ENCODE assay signal across 7 cellular contexts in the genomic region with DNA sequence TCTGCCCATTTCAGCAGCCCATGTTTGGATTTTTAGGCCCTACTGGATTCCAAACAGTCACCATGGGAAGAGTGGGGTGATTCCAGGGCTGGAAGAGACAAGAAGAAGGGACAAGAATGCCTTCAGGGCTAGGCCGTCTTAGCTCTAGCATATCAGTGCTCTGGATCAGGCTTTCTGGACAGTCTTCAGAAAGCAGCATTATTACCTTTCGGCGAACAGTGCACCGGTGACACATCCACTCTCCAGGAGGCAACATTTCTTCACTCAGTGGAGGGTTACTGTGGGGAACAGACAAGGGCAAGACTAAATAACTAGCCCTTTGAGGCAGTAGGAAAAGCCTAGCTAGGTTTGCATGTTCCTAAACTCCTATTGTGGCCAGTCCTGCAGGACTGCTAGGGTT. TPM values are rescaled to one million over a fixed set of nuclear protein-coding genes. Genes with fewer than 3 reads are reported as not detected.
A peak's percentile ranks its signal among the peaks of the same experiment; 100 is the strongest.
DNase-seq lines count a peak whose midpoint lies in the region; ATAC-seq and TF ChIP-seq lines count a peak whose summit lies in the region.

No MANE protein-coding gene starts in this region.

- peak overlapping the region; percentile 44; the same call in 1 of the 2 replicates for H2AK5ac ChIP-seq in IMR-90 (ENCODE audit: low read depth, low read length)

- no peak overlapping the region for H4K8ac ChIP-seq in IMR-90 (ENCODE audit: low read depth in 2 of 2, low read length in 2 of 2)

- CTCF ChIA-PET in IMR-90 (lab: Yijun Ruan, JAX) = interaction anchor here (1.4 kb wide), 1 partner anchor 199 kb away, joined by 3 read pairs; no protein-coding TSS in a partner anchor
- CTCF ChIA-PET in activated CD4-positive, alpha-beta memory T cell treated with anti-CD3 and anti-CD28 coated beads for 36 hours (lab: Charles Lee) = interaction anchor here (1.3 to 4.2 kb wide), 7 partner anchors 11 to 200 kb away, joined by 4 to 18 read pairs (median 6); no protein-coding TSS in a partner anchor

- WGBS in IMR-90 (ENCODE audit: extremely low coverage in 2 of 2, insufficient read length in 1 of 2), 2 experiments = no CpG with 5 or more reads among the region's 4 CpGs
- 88 to 93% methylated on average over 4 of the region's 4 CpGs for WGBS in esophagus squamous epithelium, 2 donors
- WGBS in body of pancreas, 2 donors = 89 to 98% methylated on average over 4 of the region's 4 CpGs

- no peak overlapping the region; the same call in 1 of the 2 replicates for H4K91ac ChIP-seq in IMR-90 (ENCODE audit: insufficient read depth, low read depth, low read length)

- H3K36me3 ChIP-seq in IMR-90 (ENCODE audit: control insufficient read depth, insufficient read depth, low read length) (peaks cover 19% of the 10 kb centered on the region), esophagus squamous epithelium (peaks cover 12 to 70% (median 12%) of the 10 kb centered on the region in 3 donors), body of pancreas (replicated peaks in 1 of 2; ENCODE audit: insufficient read depth in 1 of 2, low read depth in 2 of 2) (peaks cover 0 to 9% of the 10 kb centered on the region in 2 donors)

- no peak overlapping the region for H3K27ac ChIP-seq in IMR-90 (ENCODE audit: insufficient read depth, low read length)
- H3K27ac ChIP-seq in esophagus squamous epithelium = peak overlapping the region in 3 of 4 donors; percentile 46 to 63 (median 62)
- H3K27ac ChIP-seq in skin epidermis = peak overlapping the region in 17 of 21 experiments; percentile 24 to 83 (median 64)
- peak overlapping the region in 1 of 4 donors; percentile 58 for H3K27ac ChIP-seq in body of pancreas

- peak overlapping the region; percentile 26 for H2BK5ac ChIP-seq in IMR-90 (ENCODE audit: low read depth, low read length, poor library complexity, severe bottlenecking)

- H3K4me1 ChIP-seq in IMR-90 (ENCODE audit: control insufficient read depth, insufficient read depth, low read length) (peaks cover 14% of the 10 kb centered on the region), esophagus squamous epithelium (peaks cover 0 to 26% (median 4%) of the 10 kb centered on the region in 3 donors), body of pancreas (peaks cover 5% of the 10 kb centered on the region)

- no peak overlapping the region for H3K9ac ChIP-seq in IMR-90 (ENCODE audit: low read depth, low read length)

- peaks cover 84% of the 10 kb centered on the region for H4K20me1 ChIP-seq in IMR-90 (ENCODE audit: insufficient read depth, low read length)

- peaks cover 20% of the 10 kb centered on the region for H3K9me3 Mint-ChIP-seq in activated CD4-positive, alpha-beta memory T cell treated with anti-CD3 and anti-CD28 coated beads for 36 hours

- H3K4me3 ChIP-seq in IMR-90 (ENCODE audit: insufficient read depth, low read depth, low read length) = no peak overlapping the region
- H3K4me3 ChIP-seq in esophagus squamous epithelium = no peak overlapping the region
- H3K4me3 ChIP-seq in skin epidermis = no peak overlapping the region
- no peak overlapping the region for H3K4me3 ChIP-seq in body of pancreas

- peak overlapping the region; percentile 40 for H3K14ac ChIP-seq in IMR-90 (replicated peaks; ENCODE audit: low read depth, low read length)

- no peak overlapping the region for H4K5ac ChIP-seq in IMR-90 (ENCODE audit: low read depth, low read length)

- H3K4me2 ChIP-seq in IMR-90 (ENCODE audit: low read depth, low read length) = no peak overlapping the region

- peaks cover 27% of the 10 kb centered on the region for H3K9me1 ChIP-seq in IMR-90 (ENCODE audit: insufficient read depth, low read length)

- peaks cover 61% of the 10 kb centered on the region for H3K36me3 Mint-ChIP-seq in activated CD4-positive, alpha-beta memory T cell treated with anti-CD3 and anti-CD28 coated beads for 36 hours

- H2BK20ac ChIP-seq in IMR-90 (ENCODE audit: low read depth, low read length) = peak overlapping the region; percentile 17; the same call in 1 of the 2 replicates

- peaks cover 60% of the 10 kb centered on the region for H3K4me1 Mint-ChIP-seq in activated CD4-positive, alpha-beta memory T cell treated with anti-CD3 and anti-CD28 coated beads for 36 hours (ENCODE audit: low read depth)

- H3K79me1 ChIP-seq in IMR-90 (ENCODE audit: low read depth in 1 of 2, low read length in 2 of 2) = peaks cover 45 to 90% of the 10 kb centered on the region in 2 experiments

- DNase-seq in IMR-90 (no peak), esophagus squamous epithelium (lab: John Stamatoyannopoulos, UW) (no peak), DMS53 (lab: John Stamatoyannopoulos, UW) (no peak), body of pancreas (no peak)
- no peak for DNase-seq in activated CD4-positive, alpha-beta memory T cell treated with anti-CD3 and anti-CD28 coated beads for 36 hours
- DNase-seq in activated CD4-positive, alpha-beta T cell treated with anti-CD3 and anti-CD28 coated beads, Interleukin-2, amount 50 U/mL, for 48 hours = no peak

- peak overlapping the region; percentile 87 for H3K27ac Mint-ChIP-seq in activated CD4-positive, alpha-beta memory T cell treated with anti-CD3 and anti-CD28 coated beads for 36 hours

- 0 out of 2 replicates have a peak overlapping the region, but pooled peaks have one; percentile 18 for H3K18ac ChIP-seq in IMR-90 (ENCODE audit: low read depth, low read length)

- no peak overlapping the region for H3K56ac ChIP-seq in IMR-90 (ENCODE audit: extremely low read depth, insufficient read depth, low read length)

- POLR2A ChIA-PET in IMR-90 (lab: Charles Lee; ENCODE audit: unreplicated experiment) = no interaction called here
- POLR2A ChIA-PET in activated CD4-positive, alpha-beta memory T cell treated with anti-CD3 and anti-CD28 coated beads for 36 hours (lab: Charles Lee) = interaction anchor here (1.2 to 1.6 kb wide), 3 partner anchors 20 to 23 kb away, joined by 5 to 9 read pairs (median 5); no protein-coding TSS in a partner anchor

- dilution Hi-C loops in IMR-90 (cut with HindIII; ENCODE audit: low sequenced_read_pairs, unreplicated experiment) = no loop called here

- no peaks in the 10 kb centered on the region for H3K27me3 ChIP-seq in IMR-90 (ENCODE audit: control insufficient read depth, insufficient read depth, low read length)
- H3K27me3 ChIP-seq in esophagus squamous epithelium = no peaks in the 10 kb centered on the region
- H3K27me3 ChIP-seq in body of pancreas = no peaks in the 10 kb centered on the region

- peaks cover 8% of the 10 kb centered on the region for H3K9me3 ChIP-seq in IMR-90 (ENCODE audit: control insufficient read depth, insufficient read depth, low read length)
- H3K9me3 ChIP-seq in esophagus squamous epithelium = peaks cover 0 to 6% (median 4%) of the 10 kb centered on the region in 3 donors
- no peaks in the 10 kb centered on the region for H3K9me3 ChIP-seq in body of pancreas

- H2AK9ac ChIP-seq in IMR-90 (replicated peaks; ENCODE audit: low read depth, low read length, poor library complexity) = no peak overlapping the region

- peak overlapping the region; percentile 29; the same call in 1 of the 2 replicates for H3K4ac ChIP-seq in IMR-90 (ENCODE audit: low read depth, low read length)

- no peaks in the 10 kb centered on the region for H3K27me3 Mint-ChIP-seq in activated CD4-positive, alpha-beta memory T cell treated with anti-CD3 and anti-CD28 coated beads for 36 hours

- no peak for TF ChIP-seq POLR2A in IMR-90 (IDR thresholded peaks at IDR 0.05; ENCODE audit: low read depth, low read length)
- TF ChIP-seq POLR2A in esophagus squamous epithelium (IDR thresholded peaks at IDR 0.05) = no peak
- TF ChIP-seq POLR2A in body of pancreas (IDR thresholded peaks at IDR 0.05) = no peak

- no TSS peak for BruUV-seq in IMR-90 (replicated peaks; lab: Mats Ljungman, UMichigan)

- ATAC-seq in IMR-90 (ENCODE audit: low read depth) (no peak; the same call in 1 of the 2 replicates), body of pancreas (no peak)

- no peak for TF ChIP-seq RAD21 in IMR-90 (IDR thresholded peaks at IDR 0.05; ENCODE audit: low read length)

- H3K4me3 Mint-ChIP-seq in activated CD4-positive, alpha-beta memory T cell treated with anti-CD3 and anti-CD28 coated beads for 36 hours = no peak overlapping the region

- H2BK15ac ChIP-seq in IMR-90 (ENCODE audit: low read depth, low read length) = peak overlapping the region; percentile 26; the same call in 1 of the 3 replicates

- TF ChIP-seq CTCF in IMR-90 (conservative IDR thresholded peaks at IDR 0.05; ENCODE audit: low read depth, low read length) (no peak), esophagus squamous epithelium (IDR thresholded peaks at IDR 0.05) (no peak), body of pancreas (IDR thresholded peaks at IDR 0.05) (no peak)

- peak overlapping the region; percentile 8; the same call in 1 of the 2 replicates for H3K23ac ChIP-seq in IMR-90 (ENCODE audit: low read depth, low read length)

- intact Hi-C loops in IMR-90 (cut with micrococcal nuclease) (no loop called here), esophagus squamous epithelium (cut with DNase I) (no loop called here), body of pancreas (cut with DNase I) (no loop called here)
- intact Hi-C loops in activated CD4-positive, alpha-beta memory T cell treated with anti-CD3 and anti-CD28 coated beads for 36 hours (cut with micrococcal nuclease) = loop anchor here (1.0 kb wide), 3 partner anchors 20 to 32 kb away; a partner anchor contains a TSS

- H2BK120ac ChIP-seq in IMR-90 (ENCODE audit: low read depth, low read length) = peak overlapping the region; percentile 53; the same call in 1 of the 2 replicates

- in situ Hi-C loops in IMR-90 (cut with MboI; ENCODE audit: low sequenced_read_pairs) = no loop called here

- no peak overlapping the region for H2AFZ ChIP-seq in IMR-90 (replicated peaks; ENCODE audit: low read length, poor library complexity)

RNA-seq across cellular contexts. Expression of a gene that starts 23.9 kb away (rescaled TPM):
- 2.7 and 2.8 TPM in 2 replicates for total RNA-seq in IMR-90 (2012; rRNA removed)
- polyA plus RNA-seq in IMR-90 (2012; rRNA removed) = 3.9 and 4.1 TPM in 2 replicates
- 3.7 and 5.3 TPM in 2 replicates for polyA plus RNA-seq in IMR-90 (2012; cell fraction: cytosol; rRNA removed)
- polyA plus RNA-seq in IMR-90 (2012; cell fraction: nucleus; rRNA removed; ENCODE audit: low replicate concordance) = 3.0 and 3.2 TPM in 2 replicates
- total RNA-seq in activated CD4-positive, alpha-beta memory T cell treated with anti-CD3 and anti-CD28 coated beads for 36 hours = 10 to 100 TPM; 18.0 to 20.6 TPM
- total RNA-seq in esophagus squamous epithelium = 10 to 100 TPM; 10.3 to 17.0 (median 14.9) TPM
- 1 to 10 TPM; 7.3 to 9.9 TPM for total RNA-seq in body of pancreas

RNA-seq across cellular contexts. Expression of a gene that starts 24.5 kb away (rescaled TPM):
- total RNA-seq in IMR-90 (2012; rRNA removed) (25.6 and 26.7 TPM in 2 replicates), esophagus squamous epithelium (10 to 100 TPM; 13.0 to 35.6 (median 18.8) TPM), body of pancreas (10 to 100 TPM; 22.1 to 56.4 TPM)
- polyA plus RNA-seq in IMR-90 (2012; rRNA removed) = 24.4 and 28.9 TPM in 2 replicates
- 27.1 and 31.6 TPM in 2 replicates for polyA plus RNA-seq in IMR-90 (2012; cell fraction: cytosol; rRNA removed)
- 46.7 and 79.8 TPM in 2 replicates for polyA plus RNA-seq in IMR-90 (2012; cell fraction: nucleus; rRNA removed; ENCODE audit: low replicate concordance)
- 10 to 100 TPM; 44.0 to 44.8 TPM for total RNA-seq in activated CD4-positive, alpha-beta memory T cell treated with anti-CD3 and anti-CD28 coated beads for 36 hours

RNA-seq across cellular contexts. Expression of a gene that starts 29.3 kb away (rescaled TPM):
- total RNA-seq in IMR-90 (2012; rRNA removed) = 19.7 and 31.1 TPM in 2 replicates
- 60.1 and 67.9 TPM in 2 replicates for polyA plus RNA-seq in IMR-90 (2012; rRNA removed)
- 52.9 and 71.4 TPM in 2 replicates for polyA plus RNA-seq in IMR-90 (2012; cell fraction: cytosol; rRNA removed)
- 61.2 and 61.8 TPM in 2 replicates for polyA plus RNA-seq in IMR-90 (2012; cell fraction: nucleus; rRNA removed; ENCODE audit: low replicate concordance)
- 100 to 1,000 TPM; 110 to 118 TPM for total RNA-seq in activated CD4-positive, alpha-beta memory T cell treated with anti-CD3 and anti-CD28 coated beads for 36 hours
- 10 to 100 TPM; 44.8 to 81.8 (median 65.2) TPM for total RNA-seq in esophagus squamous epithelium
- 10 to 100 TPM; 26.0 to 32.4 TPM for total RNA-seq in body of pancreas
